Comparison of ENCODE assay signal across 10 cellular contexts in genomic region chr4:26141101-26141830, GRCh38.
DNase-seq lines count a peak whose midpoint lies in the region; ATAC-seq and TF ChIP-seq lines count a peak whose summit lies in the region.
"Had no signal": no experiment of that assay in that cellular context is flagged by ENCODE, and none has a peak within 500 bp of the region (broad histone marks: within the 10 kb centered on the region; RNA-seq: fewer than 3 reads in every experiment).

No MANE protein-coding gene starts in this region.

- no peak for ATAC-seq in HG02642 (IDR thresholded peaks at IDR 0.05; ENCODE audit: poor library complexity, unreplicated experiment)
- no peak for ATAC-seq in GM18873 (IDR thresholded peaks at IDR 0.05; ENCODE audit: low FRiP score, unreplicated experiment)

- peak overlapping the region in 1 of 2 experiments; percentile 33 for H3K18ac ChIP-seq in mesenchymal stem cell (ENCODE audit: low read depth in 1 of 2, low read length in 2 of 2)

- H3K23ac ChIP-seq in mesenchymal stem cell (ENCODE audit: low read length in 2 of 2), result no peak overlapping the region

- DNase-seq in NCI-H2081 (lab: John Stamatoyannopoulos, UW) (peak; percentile 3 to 22), NCI-H2081 treated with DMSO at 0.1 percent for 48 hours (lab: John Stamatoyannopoulos, UW) (no peak), astrocyte of the hippocampus (ENCODE audit: low read depth, low spot score) (peak; percentile 27), mesenchymal stem cell (peak; percentile 29), testis (peak; percentile 34), HuH-7 (ENCODE audit: low spot score) (no peak)
- DNase-seq: 8988T had no signal

- H2BK12ac ChIP-seq in mesenchymal stem cell (ENCODE audit: low read length in 2 of 2), result peak overlapping the region in 1 of 2 experiments; percentile 21

- H2BK15ac ChIP-seq in mesenchymal stem cell (ENCODE audit: low read depth, poor library complexity, severe bottlenecking), result no peak overlapping the region

- H3K14ac ChIP-seq in mesenchymal stem cell (ENCODE audit: low read length in 2 of 2), result no peak overlapping the region

- H3K4me1 ChIP-seq in mesenchymal stem cell (ENCODE audit: control insufficient read depth, insufficient read depth, low read depth, low read length), result peaks cover 20% of the 10 kb centered on the region
- H3K4me1 ChIP-seq in testis, result no peaks in the 10 kb centered on the region

- H2AK5ac ChIP-seq in mesenchymal stem cell (ENCODE audit: low read length, severe bottlenecking), result peak overlapping the region; percentile 23

- H2BK5ac ChIP-seq in mesenchymal stem cell (ENCODE audit: low read depth, low read length, poor library complexity, severe bottlenecking), result peak overlapping the region; percentile 3

- no peak overlapping the region for H2AFZ ChIP-seq in mesenchymal stem cell (ENCODE audit: low read depth, low read length)

- intact Hi-C loops in testis (cut with DNase I; ENCODE audit: low total_unique reads), result no loop called here

- no peaks in the 10 kb centered on the region for H3K79me1 ChIP-seq in mesenchymal stem cell (replicated peaks; ENCODE audit: low read length, poor library complexity, severe bottlenecking)

- H3K4ac ChIP-seq in mesenchymal stem cell (ENCODE audit: low read depth in 1 of 2, low read length in 2 of 2), result peak overlapping the region in 1 of 2 experiments; percentile 49

- H3K4me2 ChIP-seq in mesenchymal stem cell (ENCODE audit: low read length, poor library complexity, severe bottlenecking), result no peak overlapping the region

- H2BK120ac ChIP-seq in mesenchymal stem cell (ENCODE audit: low read depth, low read length), result no peak overlapping the region

- TF ChIP-seq CTCF in testis (IDR thresholded peaks at IDR 0.05), result no peak

- peak overlapping the region; percentile 71 for H4K91ac ChIP-seq in mesenchymal stem cell (ENCODE audit: low read length)

- H3K27ac ChIP-seq in mesenchymal stem cell (ENCODE audit: low read length, poor library complexity, severe bottlenecking), result peak overlapping the region; percentile 57
- peak overlapping the region; percentile 5 to 76 for H3K27ac ChIP-seq in testis
- H3K27ac ChIP-seq: epithelial cell of prostate had no signal

- H3K27me3 ChIP-seq in mesenchymal stem cell (ENCODE audit: control insufficient read depth in 1 of 2, insufficient read depth in 1 of 2, low read length in 2 of 2), result no peaks in the 10 kb centered on the region
- no peaks in the 10 kb centered on the region for H3K27me3 ChIP-seq in testis

- H3K36me3 ChIP-seq in mesenchymal stem cell (ENCODE audit: control insufficient read depth in 1 of 2, insufficient read depth in 2 of 2, low read depth in 1 of 2, low read length in 2 of 2) (no peaks in the 10 kb centered on the region), testis (ENCODE audit: low read depth, missing control alignments) (no peaks in the 10 kb centered on the region)

- H4K8ac ChIP-seq in mesenchymal stem cell (ENCODE audit: low read length), result peak overlapping the region; percentile 59

- no peak for TF ChIP-seq POLR2A in testis (IDR thresholded peaks at IDR 0.05)

- peak overlapping the region; percentile 19 for H3K9ac ChIP-seq in mesenchymal stem cell (ENCODE audit: low read length)

- no peak overlapping the region for H3K4me3 ChIP-seq in mesenchymal stem cell (ENCODE audit: insufficient read depth in 1 of 2, low read depth in 1 of 2, low read length in 2 of 2)
- no peak overlapping the region for H3K4me3 ChIP-seq in testis

- WGBS in mesenchymal stem cell, result 75% methylated on average over 9 of the region's 9 CpGs
- 57 to 68% methylated on average over 9 of the region's 9 CpGs for WGBS in testis, 2 donors

- H3K9me3 ChIP-seq in mesenchymal stem cell (ENCODE audit: control insufficient read depth, low read length) (no peaks in the 10 kb centered on the region), testis (no peaks in the 10 kb centered on the region)

Comparison
In these comparisons a context has a peak if more than half of its experiments do, and no peak if none do; other contexts are left out.
1. DNase-seq: peak in NCI-H2081 (2 of 2), astrocyte of the hippocampus (single experiment), mesenchymal stem cell (single experiment) and testis (single experiment); none in NCI-H2081 treated with DMSO at 0.1 percent for 48 hours (single experiment) and HuH-7 (single experiment).